8 cellular contexts compared by ENCODE assay signal in the genomic region with DNA sequence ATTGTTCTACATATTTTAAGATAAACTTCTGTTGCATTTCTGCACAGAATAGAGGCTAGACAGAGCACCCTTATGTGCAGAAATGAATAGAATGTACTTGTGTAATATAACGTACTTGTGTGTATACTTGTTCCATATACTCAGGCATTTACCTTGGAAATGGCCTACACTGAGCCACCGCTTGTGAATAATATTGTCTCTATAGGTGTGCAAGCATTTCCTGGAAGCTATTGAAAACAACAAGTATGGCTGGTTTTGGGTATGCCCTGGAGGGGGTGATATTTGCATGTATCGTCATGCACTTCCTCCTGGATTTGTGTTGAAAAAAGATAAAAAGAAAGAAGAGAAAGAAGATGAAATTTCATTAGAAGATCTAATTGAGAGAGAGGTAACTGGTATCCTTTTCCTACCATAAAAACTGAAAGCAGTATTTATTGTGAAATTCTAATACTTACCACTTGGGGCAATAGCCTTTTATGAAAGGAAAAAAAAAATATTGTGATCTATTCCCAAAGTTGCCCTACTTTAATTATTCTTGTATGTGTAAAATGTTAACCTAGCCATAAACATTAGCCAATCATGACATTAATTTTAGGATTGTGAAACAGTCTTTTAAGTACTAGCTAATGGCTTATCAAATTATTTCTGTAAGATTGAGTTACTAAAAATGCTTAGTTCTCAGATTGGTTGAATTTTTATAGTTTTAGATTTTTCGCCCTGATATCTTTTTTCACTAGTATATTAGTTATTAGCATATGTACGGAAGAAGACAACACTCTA. TPM values are rescaled to one million over a fixed set of nuclear protein-coding genes. Genes with fewer than 3 reads are reported as not detected.
DNase-seq lines count a peak whose midpoint lies in the region; ATAC-seq and TF ChIP-seq lines count a peak whose summit lies in the region.

No MANE protein-coding gene starts in this region.

- intact Hi-C loops in breast epithelium (cut with DNase I; ENCODE audit: low total_unique reads) = no loop called here

- peak; percentile 70 for ATAC-seq in lung (ENCODE audit: insufficient read depth, low FRiP score)

- peaks cover 3% of the 10 kb centered on the region for H3K36me3 ChIP-seq in breast epithelium
- peaks cover 15 to 29% of the 10 kb centered on the region in 2 donors for H3K36me3 ChIP-seq in lung (ENCODE audit: control insufficient read depth in 2 of 2, insufficient read depth in 2 of 2, low read length in 2 of 2)

- H3K9me3 ChIP-seq in breast epithelium = no peaks in the 10 kb centered on the region
- H3K9me3 ChIP-seq in lung (ENCODE audit: control insufficient read depth in 2 of 2, insufficient read depth in 1 of 2, low read length in 1 of 2) = no peaks in the 10 kb centered on the region

- H3K27ac ChIP-seq in breast epithelium (no peak overlapping the region), lung (ENCODE audit: low read depth in 1 of 2, low read length in 1 of 2) (no peak overlapping the region)

- DNase-seq in SIG-M5 treated with dmso at 0.1 percent for 504 hours (lab: John Stamatoyannopoulos, UW; ENCODE audit: unreplicated experiment) (peak; percentile 53), SIG-M5 (lab: John Stamatoyannopoulos, UW) (no peak), HFF-Myc (ENCODE audit: extremely low read depth, low read depth) (no peak), NCI-H345 (lab: John Stamatoyannopoulos, UW) (peak; percentile 21), breast epithelium (ENCODE audit: low spot score in 2 of 2) (no peak), lung (ENCODE audit: low spot score) (no peak), D341Med (ENCODE audit: low spot score) (no peak), GM19238 (ENCODE audit: insufficient read length, low spot score) (no peak)

- no peaks in the 10 kb centered on the region for H3K27me3 ChIP-seq in breast epithelium
- H3K27me3 ChIP-seq in lung (ENCODE audit: control insufficient read depth, insufficient read depth) = no peaks in the 10 kb centered on the region

- WGBS in lung, 2 donors = 71 to 79% methylated on average over 5 of the region's 5 CpGs

- TF ChIP-seq POLR2A in breast epithelium (IDR thresholded peaks at IDR 0.05) = no peak

- H3K4me3 ChIP-seq in HFF-Myc (replicated peaks; ENCODE audit: low read depth, low read length) (no peak overlapping the region), breast epithelium (no peak overlapping the region), lung (no peak overlapping the region)

- no peaks in the 10 kb centered on the region for H3K4me1 ChIP-seq in breast epithelium
- H3K4me1 ChIP-seq in lung (ENCODE audit: control insufficient read depth in 2 of 2, insufficient read depth in 2 of 2, low read length in 2 of 2) = no peaks in the 10 kb centered on the region

- TF ChIP-seq CTCF in HFF-Myc (IDR thresholded peaks at IDR 0.05; ENCODE audit: low read depth, low read length, missing control alignments) (peak; percentile 0), breast epithelium (IDR thresholded peaks at IDR 0.05) (peak; percentile 16 to 60 (median 48)), lung (IDR thresholded peaks at IDR 0.05; ENCODE audit: control extremely low read depth, extremely low read depth) (peak; percentile 38)

RNA-seq across cellular contexts. Expression of a gene that starts 18.0 kb away (rescaled TPM):
- total RNA-seq in breast epithelium (10 to 100 TPM; 70.8 to 75.8 (median 73.0) TPM), lung (10 to 100 TPM; 33.4 to 74.7 TPM)
- polyA plus RNA-seq in lung = 10 to 100 TPM; 39.8 to 43.7 TPM

Comparison
In these comparisons a context has a peak if more than half of its experiments do, and no peak if none do; other contexts are left out.
1. DNase-seq: peak in SIG-M5 treated with dmso at 0.1 percent for 504 hours (single experiment) and NCI-H345 (single experiment); none in SIG-M5 (single experiment), HFF-Myc (single experiment), breast epithelium (0 of 2), lung (single experiment), D341Med (single experiment) and GM19238 (single experiment).
2. Peak in every context shown above with its lines, with median percentiles within 50 percentile points of each other: CTCF ChIP-seq.